Comparison of ENCODE assay signal across 21 cellular contexts in the genomic region with DNA sequence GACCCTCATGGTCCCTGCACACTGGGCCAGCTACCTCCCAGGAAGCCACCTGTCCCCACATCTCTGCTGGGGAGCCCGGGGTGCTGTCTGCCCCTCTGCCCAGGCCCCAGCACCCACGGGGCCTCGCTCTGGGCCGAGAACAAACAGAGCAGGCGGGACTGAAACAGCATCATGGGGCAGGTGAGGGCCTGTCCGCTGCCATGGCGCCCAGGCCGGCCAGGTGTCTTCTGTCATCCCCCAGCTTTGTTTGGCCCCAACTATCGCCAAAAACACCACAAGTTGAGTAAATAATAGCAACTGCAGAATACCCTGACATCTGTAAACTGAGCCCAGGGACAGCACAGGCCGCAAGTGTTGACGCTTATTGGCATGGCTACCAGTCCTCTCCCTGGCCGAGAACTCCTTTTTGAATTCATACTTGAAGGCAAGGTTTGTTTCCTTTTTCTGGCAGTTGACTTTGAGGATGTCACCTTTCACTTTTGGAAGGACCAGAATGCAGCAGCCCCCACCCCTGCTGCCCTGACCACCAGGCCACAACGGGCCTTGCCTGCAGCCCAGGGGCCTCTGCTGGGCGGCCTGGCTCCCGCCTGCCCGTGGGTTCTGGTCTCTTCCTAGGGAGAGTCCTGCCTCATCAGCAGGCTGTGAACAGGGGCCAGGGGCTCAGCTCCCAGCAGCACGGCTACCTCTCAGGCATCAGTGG.
DNase-seq lines count a peak whose midpoint lies in the region; ATAC-seq, FAIRE-seq and TF ChIP-seq lines count a peak whose summit lies in the region.
"Had no signal": no experiment of that assay in that cellular context is flagged by ENCODE, and none has a peak within 500 bp of the region (broad histone marks: within the 10 kb centered on the region; RNA-seq: fewer than 3 reads in every experiment).

No MANE protein-coding gene starts in this region.

- H2AFZ ChIP-seq in keratinocyte (ENCODE audit: control insufficient read depth, low read length), result no peak overlapping the region
- H2AFZ ChIP-seq: PC-9 had no signal

- dilution Hi-C loops in keratinocyte (cut with MboI; ENCODE audit: extremely low pct_ligation_motif_present, low sequenced_read_pairs), result no loop called here

- H3K4me1 ChIP-seq in keratinocyte (ENCODE audit: control insufficient read depth, extremely low read depth, insufficient read depth, low read length), result peaks cover 26% of the 10 kb centered on the region

- peak overlapping the region; percentile 5 for H3K4me2 ChIP-seq in keratinocyte (ENCODE audit: control insufficient read depth, extremely low read depth, insufficient read depth, low read depth, low read length)
- H3K4me2 ChIP-seq: PC-9 had no signal

- FAIRE-seq in keratinocyte (lab: Jason Lieb, UNC), result peak; percentile 13
- FAIRE-seq: GM19239 had no signal

- H3K27me3 ChIP-seq in keratinocyte (ENCODE audit: control insufficient read depth, extremely low read depth, insufficient read depth, low read length), result no peaks in the 10 kb centered on the region

- no peaks in the 10 kb centered on the region for H3K9me1 ChIP-seq in keratinocyte (ENCODE audit: control insufficient read depth, extremely low read depth, insufficient read depth, low read length)

- H4K20me1 ChIP-seq in keratinocyte (ENCODE audit: control insufficient read depth, extremely low read depth, insufficient read depth, low read length), result no peaks in the 10 kb centered on the region

- H3K9ac ChIP-seq in keratinocyte (ENCODE audit: control insufficient read depth, extremely low read depth, insufficient read depth, low read length), result peak overlapping the region; percentile 9

- H3K27ac ChIP-seq in 22Rv1 (peak overlapping the region; percentile 84), keratinocyte (ENCODE audit: control insufficient read depth, insufficient read depth, low read length) (no peak overlapping the region)
- H3K27ac ChIP-seq: heart right ventricle, left ventricle myocardium inferior, neutrophil, PC-9, thoracic aorta had no signal

- DNase-seq in COR-L47 (lab: John Stamatoyannopoulos, UW) (peak; percentile 63), NCI-H748 (lab: John Stamatoyannopoulos, UW; ENCODE audit: unreplicated experiment) (peak; percentile 65), keratinocyte (ENCODE audit: low read depth, low spot score) (no peak), NOMO-1 treated with DMSO at 0.1 percent for 48 hours (lab: John Stamatoyannopoulos, UW; ENCODE audit: unreplicated experiment) (no peak), SIG-M5 treated with dmso at 0.1 percent for 504 hours (lab: John Stamatoyannopoulos, UW; ENCODE audit: unreplicated experiment) (no peak)
- DNase-seq: activated B cell treated with CpG ODN at 0.5 μM for 24 hours; activated CD8-positive, alpha-beta T cell treated with anti-CD3 and anti-CD28 coated beads, Interleukin-2, amount 10 ng/mL, durations not matched to agents 7 days and 5 days; activated T-cell treated with anti-CD3 and anti-CD28 coated beads, Interleukin-2, amount 50 U/mL, for 4 hours; effector memory CD8-positive, alpha-beta T cell; H9; heart right ventricle; left ventricle myocardium inferior; mucosa of descending colon; NCI-H774; PC-9; stimulated activated CD4-positive, alpha-beta T cell treated with anti-CD3 and anti-CD28 coated beads, Interleukin-12 subunit alpha, Interleukin-12 subunit beta, amount 100 ng/mL, for 4 hours had no signal

- no peaks in the 10 kb centered on the region for H3K9me3 ChIP-seq in keratinocyte (ENCODE audit: control insufficient read depth, low read depth, low read length)
- H3K9me3 ChIP-seq: heart right ventricle, left ventricle myocardium inferior, mucosa of descending colon, neutrophil, thoracic aorta had no signal

- TF ChIP-seq CTCF in 22Rv1 (IDR thresholded peaks at IDR 0.05) (no peak), keratinocyte (optimal IDR thresholded peaks at IDR 0.05 in 1 of 3, IDR thresholded peaks at IDR 0.05 in 1 of 3, conservative IDR thresholded peaks at IDR 0.05 in 1 of 3; ENCODE audit: extremely low read depth in 1 of 3, insufficient read depth in 2 of 3, low read length in 3 of 3) (no peak)

- H3K36me3 ChIP-seq in keratinocyte (ENCODE audit: control insufficient read depth in 2 of 2, extremely low read depth in 1 of 2, insufficient read depth in 2 of 2, low read length in 2 of 2), result peaks cover 0 to 13% of the 10 kb centered on the region in 2 experiments

- ATAC-seq in GM18517 (IDR thresholded peaks at IDR 0.05; ENCODE audit: unreplicated experiment), result no peak
- ATAC-seq: activated CD8-positive, alpha-beta T cell treated with anti-CD3 and anti-CD28 coated beads, Interleukin-2, amount 10 ng/mL, durations not matched to agents 7 days and 5 days; effector memory CD8-positive, alpha-beta T cell; heart right ventricle; mucosa of descending colon had no signal

- no peak overlapping the region for H3K4me3 ChIP-seq in keratinocyte (ENCODE audit: control insufficient read depth in 2 of 3, extremely low read depth in 1 of 3, insufficient read depth in 2 of 3, low read depth in 1 of 3, low read length in 3 of 3)
- H3K4me3 ChIP-seq: heart right ventricle, left ventricle myocardium inferior, mucosa of descending colon, PC-9, thoracic aorta had no signal

- no peaks in the 10 kb centered on the region for H3K79me2 ChIP-seq in keratinocyte (ENCODE audit: control insufficient read depth, insufficient read depth, low read length)

Comparison
In these comparisons a context has a peak if more than half of its experiments do, and no peak if none do; other contexts are left out.
1. DNase-seq: peak in COR-L47 (single experiment) and NCI-H748 (single experiment); none in keratinocyte (single experiment), NOMO-1 treated with DMSO at 0.1 percent for 48 hours (single experiment) and SIG-M5 treated with dmso at 0.1 percent for 504 hours (single experiment).